8 cellular contexts compared by ENCODE assay signal in the genomic region with DNA sequence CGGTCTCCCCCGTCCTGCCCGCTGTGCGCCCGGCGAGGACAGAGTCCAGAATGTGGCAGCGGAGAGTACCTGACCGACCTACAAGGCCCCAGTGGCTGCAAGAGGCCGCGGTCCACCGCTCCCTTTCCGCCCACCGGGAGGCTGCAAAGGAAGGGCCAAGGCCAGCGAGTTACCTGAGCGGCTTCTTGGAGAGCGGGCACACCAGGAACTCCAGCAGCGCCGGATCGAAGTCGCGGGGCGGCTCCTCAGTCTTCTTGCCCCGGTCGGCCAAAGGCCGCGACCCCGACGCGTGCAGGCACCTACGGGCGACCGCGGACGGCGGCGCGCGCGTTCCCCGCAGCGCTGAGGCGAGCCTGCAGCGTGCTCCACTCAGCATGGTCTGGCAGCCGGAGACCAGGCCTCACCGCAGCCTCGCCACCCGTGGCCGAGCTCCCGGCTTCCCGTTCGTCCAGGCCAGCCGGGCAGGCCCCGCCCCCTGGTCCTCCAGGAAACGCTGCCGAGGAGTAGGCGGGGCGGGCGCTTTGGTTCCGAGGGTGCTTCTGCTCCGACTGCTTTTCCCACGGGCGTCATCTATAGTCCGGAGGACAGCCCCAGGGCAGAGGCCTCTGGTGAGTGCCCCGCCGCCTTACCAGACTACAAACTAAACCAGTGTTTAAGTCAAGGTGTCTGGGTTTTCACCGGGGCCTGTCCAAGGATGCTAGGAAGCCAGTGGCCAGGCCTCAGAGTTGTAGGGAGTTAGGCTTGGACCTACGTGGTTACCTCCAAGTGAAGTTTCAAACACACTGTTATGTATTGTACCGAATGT. TPM values are rescaled to one million over a fixed set of nuclear protein-coding genes. Genes with fewer than 3 reads are reported as not detected.
DNase-seq lines count a peak whose midpoint lies in the region; ATAC-seq and TF ChIP-seq lines count a peak whose summit lies in the region.

A gene with protein sequence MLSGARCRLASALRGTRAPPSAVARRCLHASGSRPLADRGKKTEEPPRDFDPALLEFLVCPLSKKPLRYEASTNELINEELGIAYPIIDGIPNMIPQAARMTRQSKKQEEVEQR (minus strand): TSS at position 452 of the 805 bp plus-strand sequence. CDS start 76 bp downstream, at position 376.

- H3K36me3 ChIP-seq in psoas muscle (ENCODE audit: insufficient read depth in 1 of 2, low read depth in 1 of 2) (peaks cover 0 to 27% of the 10 kb centered on the region in 2 donors), urinary bladder (ENCODE audit: insufficient read depth) (peaks cover 2% of the 10 kb centered on the region)

- peaks cover 17% of the 10 kb centered on the region for H3K4me1 Mint-ChIP-seq in T-helper 17 cell

- H3K27ac ChIP-seq in angular gyrus (ENCODE audit: low read depth, low read length), result peak within 1 kb of the TSS; percentile 89
- peak within 1 kb of the TSS; percentile 95 for H3K27ac ChIP-seq in psoas muscle
- peak within 1 kb of the TSS; percentile 79 for H3K27ac ChIP-seq in urinary bladder (ENCODE audit: low read depth)

- H3K4me1 ChIP-seq in psoas muscle (peaks cover 12% of the 10 kb centered on the region), urinary bladder (ENCODE audit: insufficient read depth) (no peaks in the 10 kb centered on the region)

- peak within 1 kb of the TSS; percentile 91 for H3K27ac Mint-ChIP-seq in T-helper 17 cell

- ATAC-seq in GM18499 (IDR thresholded peaks at IDR 0.05; ENCODE audit: insufficient read depth, unreplicated experiment) (peak; percentile 61), HG02885 (IDR thresholded peaks at IDR 0.05; ENCODE audit: poor library complexity, unreplicated experiment) (peak; percentile 81), T-helper 17 cell (peak; percentile 78), left ventricle myocardium superior (peak; percentile 99), psoas muscle (peak; percentile 97 to 98 (median 97))

- intact Hi-C loops in left ventricle myocardium superior (cut with micrococcal nuclease) (no loop called here), psoas muscle (cut with DNase I) (loop anchor here (2.0 to 10.0 kb wide), 4 partner anchors 145 to 501 kb away; partner anchors contain the start of genes HERC6 (in 1 of the 2) and PPM1K (in 1 of the 2))

- H3K27me3 ChIP-seq in psoas muscle (ENCODE audit: insufficient read depth in 3 of 3, low read length in 2 of 3), result no peaks in the 10 kb centered on the region

- H3K4me3 Mint-ChIP-seq in T-helper 17 cell, result peak within 1 kb of the TSS; percentile 95

- 0 to 3% (median 0%) methylated on average over 57 to 68 of the region's 68 CpGs for WGBS in psoas muscle, 3 donors
- under 1% methylated on average over 68 of the region's 68 CpGs for WGBS in urinary bladder

- no peaks in the 10 kb centered on the region for H3K9me3 ChIP-seq in T-helper 17 cell (ENCODE audit: control insufficient read depth, low read length, poor library complexity, severe bottlenecking)
- H3K9me3 ChIP-seq in psoas muscle, result no peaks in the 10 kb centered on the region

- H3K36me3 Mint-ChIP-seq in T-helper 17 cell (ENCODE audit: low read depth), result peaks cover 2% of the 10 kb centered on the region

- no peak for TF ChIP-seq CTCF in psoas muscle (IDR thresholded peaks at IDR 0.05)

- peak; percentile 69 for DNase-seq in NCI-H1694 (lab: John Stamatoyannopoulos, UW)
- DNase-seq in T-helper 17 cell, result peak; percentile 47 to 74 (median 72)
- DNase-seq in left ventricle myocardium superior, result peak; percentile 99
- peak; percentile 97 for DNase-seq in psoas muscle

- H3K27me3 Mint-ChIP-seq in T-helper 17 cell, result no peaks in the 10 kb centered on the region

- peak within 1 kb of the TSS; percentile 96 for H3K4me3 ChIP-seq in psoas muscle
- H3K4me3 ChIP-seq in urinary bladder (ENCODE audit: low read depth, low read length), result peak within 1 kb of the TSS; percentile 75

RNA-seq across cellular contexts. Expression of the gene that starts here (rescaled TPM):
- 10 to 100 TPM; 38.8 to 39.7 TPM for total RNA-seq in T-helper 17 cell
- 55.0 TPM for total RNA-seq in left ventricle myocardium superior
- total RNA-seq in psoas muscle, result 10 to 100 TPM; 51.8 to 82.8 (median 58.3) TPM
- 100 to 1,000 TPM in 1 of 3 donors, 10 to 100 TPM in 2; 56.1 to 106 (median 99.7) TPM for polyA plus RNA-seq in psoas muscle
- total RNA-seq in urinary bladder, result 74.6 TPM
- polyA plus RNA-seq in urinary bladder, result 137 TPM

Comparison
In these comparisons a context has a peak if more than half of its experiments do, and no peak if none do; other contexts are left out.
1. Peak in every context shown above with its lines: DNase-seq, ATAC-seq, H3K4me3 ChIP-seq and H3K27ac ChIP-seq.